ENCODE assay signal across 9 cellular contexts in genomic region chr7:29345590-29345989, GRCh38.
DNase-seq lines count a peak whose midpoint lies in the region; ATAC-seq, FAIRE-seq and TF ChIP-seq lines count a peak whose summit lies in the region.
"Had no signal": no experiment of that assay in that cellular context is flagged by ENCODE, and none has a peak within 500 bp of the region (broad histone marks: within the 10 kb centered on the region; RNA-seq: fewer than 3 reads in every experiment).

No MANE protein-coding gene starts in this region.

- intact Hi-C loops in left colon (cut with DNase I, micrococcal nuclease), result no loop called here

- peak; percentile 45 to 77 (median 51) for DNase-seq in NCI-H1417 (lab: John Stamatoyannopoulos, UW)
- no peak for DNase-seq in NCI-H1417 treated with DMSO at 0.1 percent for 48 hours (lab: John Stamatoyannopoulos, UW)
- DNase-seq in NB4 (ENCODE audit: low read depth), result peak; percentile 29
- peak in 45 of 56 donors; percentile 9 to 82 (median 41) for DNase-seq in amygdala (lab: John Stamatoyannopoulos, UW)
- DNase-seq in left colon, result peak; percentile 40 to 65
- DNase-seq in NK-92 treated with Interleukin-12 subunit alpha and Interleukin-12 subunit beta, amount 100 ng/mL, for 24 hours (lab: John Stamatoyannopoulos, UW), result no peak
- no peak for DNase-seq in urothelium cell line (ENCODE audit: low spot score)

- no peak overlapping the region for H3K4me3 ChIP-seq in NB4 (ENCODE audit: low read depth, low read length)
- H3K4me3 ChIP-seq: thoracic aorta had no signal

- ATAC-seq in left colon (peak; percentile 89), GM18505 (IDR thresholded peaks at IDR 0.05; ENCODE audit: unreplicated experiment) (no peak)

- TF ChIP-seq POLR2A in NB4 (IDR thresholded peaks at IDR 0.05; ENCODE audit: extremely low read depth, insufficient read length) (no peak), GM18505 (IDR thresholded peaks at IDR 0.05; ENCODE audit: borderline replicate concordance, extremely low read depth, insufficient read depth, insufficient read length) (no peak)

- peak; percentile 20 for TF ChIP-seq CTCF in NB4 (IDR thresholded peaks at IDR 0.05; ENCODE audit: low read depth, low read length)

- no peak for FAIRE-seq in urothelium cell line (lab: Jason Lieb, UNC)

Comparison
In these comparisons a context has a peak if more than half of its experiments do, and no peak if none do; other contexts are left out.
1. DNase-seq: peak in NCI-H1417 (3 of 3), NB4 (single experiment), amygdala (45 of 56) and left colon (2 of 2); none in NCI-H1417 treated with DMSO at 0.1 percent for 48 hours (single experiment), NK-92 treated with Interleukin-12 subunit alpha and Interleukin-12 subunit beta, amount 100 ng/mL, for 24 hours (single experiment) and urothelium cell line (single experiment).